In genomic region chr1:1083181-1084027, GRCh38 we compare ENCODE assay signal across 26 cellular contexts. TPM values are rescaled to one million over a fixed set of nuclear protein-coding genes. Genes with fewer than 3 reads are reported as not detected.
DNase-seq lines count a peak whose midpoint lies in the region; ATAC-seq and TF ChIP-seq lines count a peak whose summit lies in the region.
"Had no signal": no experiment of that assay in that cellular context is flagged by ENCODE, and none has a peak within 500 bp of the region (broad histone marks: within the 10 kb centered on the region; RNA-seq: fewer than 3 reads in every experiment).

No MANE protein-coding gene starts in this region.

- H3K9me3 ChIP-seq in right atrium auricular region = no peaks in the 10 kb centered on the region
- no peaks in the 10 kb centered on the region for H3K9me3 ChIP-seq in left ventricle myocardium inferior (replicated peaks)
- no peaks in the 10 kb centered on the region for H3K9me3 ChIP-seq in uterus
- H3K9me3 ChIP-seq: esophagus muscularis mucosa, gastroesophageal sphincter, neutrophil had no signal

- intact Hi-C loops in cardiac septum (cut with DNase I) (no loop called here), left ventricle myocardium inferior (cut with micrococcal nuclease) (no loop called here), uterus (cut with DNase I; ENCODE audit: low total_unique reads) (no loop called here)

- no peak overlapping the region for H3K27ac ChIP-seq in right atrium auricular region
- no peak overlapping the region for H3K27ac ChIP-seq in left ventricle myocardium inferior (replicated peaks)
- no peak overlapping the region for H3K27ac ChIP-seq in uterus
- H3K27ac ChIP-seq: esophagus muscularis mucosa, gastroesophageal sphincter, neutrophil had no signal

- H3K4me1 ChIP-seq in right atrium auricular region (peaks cover 0 to 13% of the 10 kb centered on the region in 2 donors), left ventricle myocardium inferior (peaks cover 12% of the 10 kb centered on the region), uterus (peaks cover 0 to 11% of the 10 kb centered on the region in 2 donors)

- DNase-seq in cardiac septum (ENCODE audit: low spot score) (peak; percentile 66), right atrium auricular region (ENCODE audit: low spot score) (no peak), left ventricle myocardium inferior (peak; percentile 12), omental fat pad (ENCODE audit: low spot score) (peak; percentile 18), uterus (peak; percentile 11 to 14), COR-L47 (lab: John Stamatoyannopoulos, UW) (no peak), NOMO-1 treated with dmso at 0.1 percent for 144 hours (lab: John Stamatoyannopoulos, UW; ENCODE audit: unreplicated experiment) (no peak)
- DNase-seq: activated CD4-positive, alpha-beta T cell treated with anti-CD3 and anti-CD28 coated beads, Interleukin-2, amount 50 U/mL, for 1 hour; DMS53; effector memory CD4-positive, alpha-beta T cell; GF-D8; MM.1S; NCI-H2171 treated with DMSO at 0.1 percent for 48 hours; NCI-H69; OCI-M1; retina had no signal

- TF ChIP-seq CTCF in right atrium auricular region (IDR thresholded peaks at IDR 0.05) (no peak), left ventricle myocardium inferior (IDR thresholded peaks at IDR 0.05; ENCODE audit: borderline replicate concordance) (no peak), omental fat pad (IDR thresholded peaks at IDR 0.05) (no peak), uterus (IDR thresholded peaks at IDR 0.05) (no peak)

- ATAC-seq in omental fat pad (ENCODE audit: low FRiP score) (no peak), HG02938 (IDR thresholded peaks at IDR 0.05; ENCODE audit: unreplicated experiment) (no peak)
- ATAC-seq: activated naive CD4-positive, alpha-beta T cell treated with anti-CD3 and anti-CD28 coated beads, Interleukin-2, amount 50 U/mL, for 72 hours; CD8-positive, alpha-beta T cell; gastroesophageal sphincter; K562; left colon had no signal

- no peaks in the 10 kb centered on the region for H3K36me3 ChIP-seq in right atrium auricular region
- H3K36me3 ChIP-seq in left ventricle myocardium inferior = no peaks in the 10 kb centered on the region
- no peaks in the 10 kb centered on the region for H3K36me3 ChIP-seq in uterus
- H3K36me3 ChIP-seq: neutrophil had no signal

- H3K4me3 ChIP-seq in right atrium auricular region (no peak overlapping the region), left ventricle myocardium inferior (no peak overlapping the region), uterus (no peak overlapping the region)
- H3K4me3 ChIP-seq: esophagus muscularis mucosa, gastroesophageal sphincter, K562 had no signal

- H3K27me3 ChIP-seq in right atrium auricular region (no peaks in the 10 kb centered on the region), left ventricle myocardium inferior (ENCODE audit: low read depth) (peaks cover 9% of the 10 kb centered on the region), uterus (no peaks in the 10 kb centered on the region)

- no peak for TF ChIP-seq POLR2A in uterus (IDR thresholded peaks at IDR 0.05)

RNA-seq across cellular contexts. Expression of gene RNF223, which starts 9.3 kb away (rescaled TPM):
- total RNA-seq in cardiac septum = not detected
- total RNA-seq in right atrium auricular region = not detected
- total RNA-seq in left ventricle myocardium inferior = not detected
- not detected for total RNA-seq in omental fat pad
- total RNA-seq in uterus = not detected
- total RNA-seq: activated naive CD4-positive, alpha-beta T cell treated with anti-CD3 and anti-CD28 coated beads, Interleukin-2, amount 50 U/mL, for 72 hours; CD8-positive, alpha-beta T cell; cerebellum; esophagus muscularis mucosa; T-helper 1 cell treated with Interleukin-12 subunit alpha and Interleukin-12 subunit beta and Interleukin-4 antibody, amounts not matched to agents 30 ng/mL and 1 ng/mL, for 36 hours had no signal

RNA-seq across cellular contexts. Expression of gene C1orf159, which starts 32.5 kb away (rescaled TPM):
- total RNA-seq in cardiac septum (5.4 TPM), right atrium auricular region (1 to 10 TPM; 4.4 to 4.6 TPM), left ventricle myocardium inferior (3.8 TPM), omental fat pad (10 to 100 TPM in 2 of 4 donors, 1 to 10 TPM in 2; 5.6 to 12.0 (median 9.5) TPM), uterus (10 to 100 TPM in 3 of 4 donors, 1 to 10 TPM in 1; 4.9 to 20.0 (median 17.9) TPM)

Comparison
In these comparisons a context has a peak if more than half of its experiments do, and no peak if none do; other contexts are left out.
1. DNase-seq: peak in cardiac septum (single experiment), left ventricle myocardium inferior (single experiment), omental fat pad (single experiment) and uterus (2 of 2); none in right atrium auricular region (single experiment), COR-L47 (single experiment) and NOMO-1 treated with dmso at 0.1 percent for 144 hours (single experiment).